In genomic region chr9:88464851-88465250, GRCh38 we compare ENCODE assay signal across 30 cellular contexts.
DNase-seq lines count a peak whose midpoint lies in the region; ATAC-seq, FAIRE-seq and TF ChIP-seq lines count a peak whose summit lies in the region.
"Had no signal": no experiment of that assay in that cellular context is flagged by ENCODE, and none has a peak within 500 bp of the region (broad histone marks: within the 10 kb centered on the region; RNA-seq: fewer than 3 reads in every experiment).

No MANE protein-coding gene starts in this region.

- no peak overlapping the region for H3K4me3 Mint-ChIP-seq in T-helper 2 cell treated with Interferon-gamma antibody and Interleukin-4, amounts not matched to agents 5 μg/mL and 100 μg/mL, for 36 hours
- no peak overlapping the region for H3K4me3 Mint-ChIP-seq in stimulated activated effector memory CD8-positive, alpha-beta T cell treated with anti-CD3 and anti-CD28 coated beads, Interleukin-12 subunit alpha, Interleukin-12 subunit beta, amount 100 ng/mL, for 72 hours
- H3K4me3 Mint-ChIP-seq: activated CD4-positive, alpha-beta memory T cell treated with anti-CD3 and anti-CD28 coated beads, Interleukin-2, amount 10 ng/mL, durations not matched to agents 7 days and 5 days; natural killer cell treated with Interleukin-12 subunit alpha and Interleukin-12 subunit beta and Interleukin-15 and Interleukin-18, amount 100 ng/mL, for 72 hours; stimulated activated naive B cell treated with anti-CD40 and anti-IgM and Interleukin-4, amounts not matched to agents 10 μg/mL and 1 μg/mL and 100 μg/mL, for 72 hours had no signal

- H3K9me3 Mint-ChIP-seq in T-helper 2 cell treated with Interferon-gamma antibody and Interleukin-4, amounts not matched to agents 5 μg/mL and 100 μg/mL, for 36 hours = no peaks in the 10 kb centered on the region
- H3K9me3 Mint-ChIP-seq in stimulated activated effector memory CD8-positive, alpha-beta T cell treated with anti-CD3 and anti-CD28 coated beads, Interleukin-12 subunit alpha, Interleukin-12 subunit beta, amount 100 ng/mL, for 72 hours = no peaks in the 10 kb centered on the region
- H3K9me3 Mint-ChIP-seq: activated CD4-positive, alpha-beta memory T cell treated with anti-CD3 and anti-CD28 coated beads, Interleukin-2, amount 10 ng/mL, durations not matched to agents 7 days and 5 days; natural killer cell treated with Interleukin-12 subunit alpha and Interleukin-12 subunit beta and Interleukin-15 and Interleukin-18, amount 100 ng/mL, for 72 hours; stimulated activated naive B cell treated with anti-CD40 and anti-IgM and Interleukin-4, amounts not matched to agents 10 μg/mL and 1 μg/mL and 100 μg/mL, for 72 hours had no signal

- H3K79me2 ChIP-seq in osteoblast (ENCODE audit: insufficient read depth, low read length) = peaks cover 80% of the 10 kb centered on the region
- H3K79me2 ChIP-seq: parathyroid adenoma had no signal

- no peak for FAIRE-seq in bronchial epithelial cell (lab: Jason Lieb, UNC)
- FAIRE-seq: colon, GM19239, TTC549 had no signal

- H3K4me1 ChIP-seq in RWPE2 (ENCODE audit: insufficient read depth, poor library complexity, severe bottlenecking) = peaks cover 67% of the 10 kb centered on the region
- peaks cover 25% of the 10 kb centered on the region for H3K4me1 ChIP-seq in osteoblast (ENCODE audit: insufficient read depth, low read length)
- H3K4me1 ChIP-seq: BLaER1 treated with 17β-estradiol and CSF1 and Interleukin-3, amounts not matched to agents 10 nM and 100 nM; Caco-2; parathyroid adenoma; right lobe of liver had no signal

- H4K20me1 ChIP-seq in osteoblast (ENCODE audit: insufficient read depth, low read length) = no peaks in the 10 kb centered on the region

- H3K4me1 Mint-ChIP-seq in T-helper 2 cell treated with Interferon-gamma antibody and Interleukin-4, amounts not matched to agents 5 μg/mL and 100 μg/mL, for 36 hours (ENCODE audit: low read depth) = peaks cover 3% of the 10 kb centered on the region
- H3K4me1 Mint-ChIP-seq in stimulated activated effector memory CD8-positive, alpha-beta T cell treated with anti-CD3 and anti-CD28 coated beads, Interleukin-12 subunit alpha, Interleukin-12 subunit beta, amount 100 ng/mL, for 72 hours = peaks cover 26% of the 10 kb centered on the region

- H3K9me3 ChIP-seq in RWPE2 (ENCODE audit: severe bottlenecking) (no peaks in the 10 kb centered on the region), osteoblast (ENCODE audit: low read depth, low read length) (no peaks in the 10 kb centered on the region)
- H3K9me3 ChIP-seq: Caco-2, mucosa of descending colon, right lobe of liver had no signal

- no peak overlapping the region for H2AFZ ChIP-seq in osteoblast (ENCODE audit: low read length)
- H2AFZ ChIP-seq: parathyroid adenoma had no signal

- H3K36me3 ChIP-seq in RWPE2 (ENCODE audit: low read depth) = peaks cover 57% of the 10 kb centered on the region
- peaks cover 2% of the 10 kb centered on the region for H3K36me3 ChIP-seq in bronchial epithelial cell (ENCODE audit: control insufficient read depth, insufficient read depth, low read length)
- H3K36me3 ChIP-seq in osteoblast (ENCODE audit: insufficient read depth, low read length) = peaks cover 39% of the 10 kb centered on the region

- peak overlapping the region; percentile 86 for H3K27ac ChIP-seq in RWPE2 (ENCODE audit: poor library complexity, severe bottlenecking)
- H3K27ac ChIP-seq in osteoblast (ENCODE audit: low read depth, low read length) = peak overlapping the region; percentile 17
- H3K27ac ChIP-seq: BLaER1 treated with 17β-estradiol and CSF1 and Interleukin-3, amounts not matched to agents 10 nM and 100 nM; HL-60; parathyroid adenoma; right lobe of liver; RWPE1; SK-N-MC had no signal

- H3K4me2 ChIP-seq in osteoblast (ENCODE audit: insufficient read depth, low read length) = no peak overlapping the region
- H3K4me2 ChIP-seq: BLaER1 treated with 17β-estradiol and CSF1 and Interleukin-3, amounts not matched to agents 10 nM and 100 nM had no signal

- peaks cover 17% of the 10 kb centered on the region for H3K36me3 Mint-ChIP-seq in T-helper 2 cell treated with Interferon-gamma antibody and Interleukin-4, amounts not matched to agents 5 μg/mL and 100 μg/mL, for 36 hours (ENCODE audit: low read depth)
- H3K36me3 Mint-ChIP-seq in stimulated activated effector memory CD8-positive, alpha-beta T cell treated with anti-CD3 and anti-CD28 coated beads, Interleukin-12 subunit alpha, Interleukin-12 subunit beta, amount 100 ng/mL, for 72 hours = peaks cover 36% of the 10 kb centered on the region

- H3K4me3 ChIP-seq in RWPE2 (ENCODE audit: severe bottlenecking) (no peak overlapping the region), bronchial epithelial cell (ENCODE audit: low read depth, low read length) (no peak overlapping the region), foreskin fibroblast (ENCODE audit: low read depth in 1 of 2, low read length in 2 of 2) (no peak overlapping the region), osteoblast (ENCODE audit: insufficient read depth, low read length) (no peak overlapping the region)
- H3K4me3 ChIP-seq: BLaER1 treated with 17β-estradiol and CSF1 and Interleukin-3, amounts not matched to agents 10 nM and 100 nM; mucosa of descending colon; right lobe of liver; SK-N-MC had no signal

- ATAC-seq in RWPE2 (ENCODE audit: low read depth) = peak; percentile 78
- no peak for ATAC-seq in GM21381 (IDR thresholded peaks at IDR 0.05; ENCODE audit: unreplicated experiment)
- no peak for ATAC-seq in stimulated activated effector memory CD8-positive, alpha-beta T cell treated with anti-CD3 and anti-CD28 coated beads, Interleukin-12 subunit alpha, Interleukin-12 subunit beta, amount 100 ng/mL, for 72 hours
- ATAC-seq: HCT116; mucosa of descending colon; natural killer cell treated with Interleukin-12 subunit alpha and Interleukin-12 subunit beta and Interleukin-15 and Interleukin-18, amount 100 ng/mL, for 72 hours; right lobe of liver; stimulated activated naive B cell treated with anti-CD40 and anti-IgM and Interleukin-4, amounts not matched to agents 10 μg/mL and 1 μg/mL and 100 μg/mL, for 72 hours had no signal

- no peak overlapping the region for H3K27ac Mint-ChIP-seq in T-helper 2 cell treated with Interferon-gamma antibody and Interleukin-4, amounts not matched to agents 5 μg/mL and 100 μg/mL, for 36 hours
- H3K27ac Mint-ChIP-seq in stimulated activated effector memory CD8-positive, alpha-beta T cell treated with anti-CD3 and anti-CD28 coated beads, Interleukin-12 subunit alpha, Interleukin-12 subunit beta, amount 100 ng/mL, for 72 hours = no peak overlapping the region
- H3K27ac Mint-ChIP-seq: activated CD4-positive, alpha-beta memory T cell treated with anti-CD3 and anti-CD28 coated beads, Interleukin-2, amount 10 ng/mL, durations not matched to agents 7 days and 5 days; natural killer cell treated with Interleukin-12 subunit alpha and Interleukin-12 subunit beta and Interleukin-15 and Interleukin-18, amount 100 ng/mL, for 72 hours; stimulated activated naive B cell treated with anti-CD40 and anti-IgM and Interleukin-4, amounts not matched to agents 10 μg/mL and 1 μg/mL and 100 μg/mL, for 72 hours had no signal

- TF ChIP-seq CTCF in RWPE2 (IDR thresholded peaks at IDR 0.05; ENCODE audit: poor library complexity, severe bottlenecking) = no peak
- no peak for TF ChIP-seq CTCF in bronchial epithelial cell (IDR thresholded peaks at IDR 0.05; ENCODE audit: insufficient read depth, low read length, severe bottlenecking)
- TF ChIP-seq CTCF in foreskin fibroblast (IDR thresholded peaks at IDR 0.05; ENCODE audit: low read depth, low read length) = no peak
- no peak for TF ChIP-seq CTCF in osteoblast (IDR thresholded peaks at IDR 0.05; ENCODE audit: extremely low read depth, low read depth, low read length)

- DNase-seq in RWPE2 (ENCODE audit: low spot score) = no peak
- DNase-seq in bronchial epithelial cell (ENCODE audit: low read depth) = peak; percentile 88
- peak; percentile 26 to 42 for DNase-seq in foreskin fibroblast
- DNase-seq in osteoblast (ENCODE audit: insufficient read length, low spot score, missing footprints) = no peak
- DNase-seq in posterior cingulate gyrus = no peak
- DNase-seq in T-helper 2 cell treated with Interferon-gamma antibody and Interleukin-4, amounts not matched to agents 5 μg/mL and 100 μg/mL, for 36 hours (ENCODE audit: low spot score) = no peak
- no peak for DNase-seq in stimulated activated effector memory CD8-positive, alpha-beta T cell treated with anti-CD3 and anti-CD28 coated beads, Interleukin-12 subunit alpha, Interleukin-12 subunit beta, amount 100 ng/mL, for 72 hours (ENCODE audit: low spot score in 2 of 2)
- DNase-seq: activated CD4-positive, alpha-beta memory T cell treated with anti-CD3 and anti-CD28 coated beads, Interleukin-2, amount 10 ng/mL, durations not matched to agents 7 days and 5 days; activated CD4-positive, CD25-positive, alpha-beta regulatory T cell treated with anti-CD3 and anti-CD28 coated beads, Interleukin-2, amount 50 U/mL, for 72 hours; Caco-2; effector memory CD4-positive, alpha-beta T cell; GDM1; Karpas-422; mucosa of descending colon; MV-4-11; NCI-H146; right lobe of liver; stimulated activated CD4-positive, alpha-beta T cell treated with anti-CD3 and anti-CD28 coated beads, Interleukin-4, amount 100 ng/mL, for 24 hours; stimulated activated naive B cell treated with anti-CD40 and anti-IgM and Interleukin-4, amounts not matched to agents 10 μg/mL and 1 μg/mL and 100 μg/mL, for 72 hours had no signal

- H3K27me3 Mint-ChIP-seq in T-helper 2 cell treated with Interferon-gamma antibody and Interleukin-4, amounts not matched to agents 5 μg/mL and 100 μg/mL, for 36 hours (ENCODE audit: low read depth) = no peaks in the 10 kb centered on the region
- H3K27me3 Mint-ChIP-seq: activated CD4-positive, alpha-beta memory T cell treated with anti-CD3 and anti-CD28 coated beads, Interleukin-2, amount 10 ng/mL, durations not matched to agents 7 days and 5 days; natural killer cell treated with Interleukin-12 subunit alpha and Interleukin-12 subunit beta and Interleukin-15 and Interleukin-18, amount 100 ng/mL, for 72 hours; stimulated activated naive B cell treated with anti-CD40 and anti-IgM and Interleukin-4, amounts not matched to agents 10 μg/mL and 1 μg/mL and 100 μg/mL, for 72 hours had no signal

- H3K27me3 ChIP-seq in RWPE2 (ENCODE audit: insufficient read depth, poor library complexity, severe bottlenecking) (no peaks in the 10 kb centered on the region), bronchial epithelial cell (ENCODE audit: control insufficient read depth, insufficient read depth, low read length) (no peaks in the 10 kb centered on the region), osteoblast (ENCODE audit: insufficient read depth, low read length) (no peaks in the 10 kb centered on the region)
- H3K27me3 ChIP-seq: BLaER1 treated with 17β-estradiol and CSF1 and Interleukin-3, amounts not matched to agents 10 nM and 100 nM; right lobe of liver had no signal

- intact Hi-C loops in posterior cingulate gyrus (cut with DNase I) = no loop called here

Comparison
In these comparisons a context has a peak if more than half of its experiments do, and no peak if none do; other contexts are left out.
1. DNase-seq: peak in bronchial epithelial cell (single experiment) and foreskin fibroblast (2 of 2); none in RWPE2 (single experiment), osteoblast (single experiment), posterior cingulate gyrus (0 of 10), T-helper 2 cell treated with Interferon-gamma antibody and Interleukin-4, amounts not matched to agents 5 μg/mL and 100 μg/mL, for 36 hours (single experiment) and stimulated activated effector memory CD8-positive, alpha-beta T cell treated with anti-CD3 and anti-CD28 coated beads, Interleukin-12 subunit alpha, Interleukin-12 subunit beta, amount 100 ng/mL, for 72 hours (0 of 2).